Comparison of ENCODE assay signal across 15 cellular contexts in genomic region chr1:205743977-205744376, GRCh38. TPM values are rescaled to one million over a fixed set of nuclear protein-coding genes. Genes with fewer than 3 reads are reported as not detected.
DNase-seq lines count a peak whose midpoint lies in the region; ATAC-seq and TF ChIP-seq lines count a peak whose summit lies in the region.
"Had no signal": no experiment of that assay in that cellular context is flagged by ENCODE, and none has a peak within 500 bp of the region (broad histone marks: within the 10 kb centered on the region; RNA-seq: fewer than 3 reads in every experiment).

No MANE protein-coding gene starts in this region.

- peaks cover 1% of the 10 kb centered on the region for H3K79me1 ChIP-seq in trophoblast cell (ENCODE audit: low read length)

- TF ChIP-seq POLR2A in breast epithelium (IDR thresholded peaks at IDR 0.05): no peak

- H3K4me2 ChIP-seq in OCI-LY1 (ENCODE audit: low read length) (peak overlapping the region; percentile 41), trophoblast cell (ENCODE audit: low read length) (no peak overlapping the region)

- DNase-seq in cardiac muscle cell (ENCODE audit: low read depth in 1 of 2, low spot score in 1 of 2): no peak
- no peak for DNase-seq in Right ventricle myocardium inferior (ENCODE audit: missing footprints)
- DNase-seq in breast epithelium (ENCODE audit: low spot score in 2 of 2): no peak
- DNase-seq in trophoblast cell: no peak
- DNase-seq in HPDE6-E6E7 (ENCODE audit: extremely low spot score): no peak
- no peak for DNase-seq in NCI-H2171 (lab: John Stamatoyannopoulos, UW)
- DNase-seq: foreskin melanocyte, mesenchymal stem cell, NCI-H1436 treated with DMSO at 0.1 percent for 48 hours, NCI-H524 treated with DMSO at 0.1 percent for 48 hours, pancreas, Peyer's patch, stomach had no signal

- peak overlapping the region; percentile 3 for H3K4ac ChIP-seq in trophoblast cell (ENCODE audit: low read depth, low read length)

- WGBS in trophoblast cell (ENCODE audit: extremely low coverage, insufficient coverage, insufficient read length): no CpG with 5 or more reads among the region's 4 CpGs

- peaks cover 4% of the 10 kb centered on the region for H4K20me1 ChIP-seq in OCI-LY1 (ENCODE audit: insufficient read depth, low read length)

- TF ChIP-seq CTCF in cardiac muscle cell (IDR thresholded peaks at IDR 0.05; ENCODE audit: low read depth, low read length) (no peak), OCI-LY1 (IDR thresholded peaks at IDR 0.05; ENCODE audit: low read length) (no peak), breast epithelium (IDR thresholded peaks at IDR 0.05) (no peak)

- no peak for ATAC-seq in Right ventricle myocardium inferior
- no peak for ATAC-seq in HG03378 (IDR thresholded peaks at IDR 0.05; ENCODE audit: unreplicated experiment)
- ATAC-seq: pancreas had no signal

- no peak overlapping the region for H3K23ac ChIP-seq in trophoblast cell (ENCODE audit: low read length)

- intact Hi-C loops in Right ventricle myocardium inferior (cut with DNase I): no loop called here
- intact Hi-C loops in breast epithelium (cut with DNase I; ENCODE audit: low total_unique reads): no loop called here

- H3K18ac ChIP-seq in trophoblast cell (ENCODE audit: low read length): no peak overlapping the region

- no peak overlapping the region for H3K9ac ChIP-seq in OCI-LY1 (ENCODE audit: low read length)
- H3K9ac ChIP-seq in trophoblast cell (ENCODE audit: low read length): no peak overlapping the region

- no peaks in the 10 kb centered on the region for H3K9me3 ChIP-seq in cardiac muscle cell (ENCODE audit: low read depth)
- H3K9me3 ChIP-seq in OCI-LY1 (ENCODE audit: low read length): no peaks in the 10 kb centered on the region
- no peaks in the 10 kb centered on the region for H3K9me3 ChIP-seq in breast epithelium
- no peaks in the 10 kb centered on the region for H3K9me3 ChIP-seq in trophoblast cell (ENCODE audit: insufficient read depth, low read depth, low read length)
- H3K9me3 ChIP-seq: pancreas, Peyer's patch, stomach had no signal

- no peak overlapping the region for H2BK12ac ChIP-seq in trophoblast cell (ENCODE audit: low read length)

- H3K36me3 ChIP-seq in cardiac muscle cell: no peaks in the 10 kb centered on the region
- peaks cover 65% of the 10 kb centered on the region for H3K36me3 ChIP-seq in OCI-LY1 (ENCODE audit: insufficient read depth, low read length)
- H3K36me3 ChIP-seq in breast epithelium: no peaks in the 10 kb centered on the region
- peaks cover 6 to 11% of the 10 kb centered on the region in 2 experiments for H3K36me3 ChIP-seq in trophoblast cell (ENCODE audit: control insufficient read depth in 1 of 2, insufficient read depth in 2 of 2, low read length in 2 of 2)
- H3K36me3 ChIP-seq: pancreas, Peyer's patch had no signal

- no peaks in the 10 kb centered on the region for H3F3A ChIP-seq in OCI-LY1 (ENCODE audit: insufficient read depth, low read length)

- H3K27me3 ChIP-seq in cardiac muscle cell: no peaks in the 10 kb centered on the region
- no peaks in the 10 kb centered on the region for H3K27me3 ChIP-seq in OCI-LY1 (ENCODE audit: insufficient read depth, low read length)
- H3K27me3 ChIP-seq in breast epithelium: no peaks in the 10 kb centered on the region
- H3K27me3 ChIP-seq in trophoblast cell (ENCODE audit: insufficient read depth, low read length): no peaks in the 10 kb centered on the region
- H3K27me3 ChIP-seq: pancreas, Peyer's patch, stomach had no signal

- H4K12ac ChIP-seq in trophoblast cell (ENCODE audit: low read depth, low read length): no peak overlapping the region

- H3K4me3 ChIP-seq in cardiac muscle cell (no peak overlapping the region), OCI-LY1 (ENCODE audit: low read depth, low read length, poor library complexity, severe bottlenecking) (no peak overlapping the region), breast epithelium (no peak overlapping the region), trophoblast cell (ENCODE audit: low read depth, low read length) (no peak overlapping the region)
- H3K4me3 ChIP-seq: pancreas, Peyer's patch, stomach had no signal

- H2BK5ac ChIP-seq in trophoblast cell (ENCODE audit: low read depth, low read length, poor library complexity): no peak overlapping the region

- no peak overlapping the region for H2AFZ ChIP-seq in OCI-LY1 (ENCODE audit: low read length)
- no peak overlapping the region for H2AFZ ChIP-seq in trophoblast cell (ENCODE audit: insufficient read depth, low read length, poor library complexity)

- no peak overlapping the region for H4K8ac ChIP-seq in trophoblast cell (ENCODE audit: low read depth, low read length)

- H3K4me1 ChIP-seq in cardiac muscle cell (ENCODE audit: low read depth) (peaks cover 22% of the 10 kb centered on the region), OCI-LY1 (ENCODE audit: insufficient read depth, low read length, severe bottlenecking) (peaks cover 65% of the 10 kb centered on the region), breast epithelium (peaks cover 0 to 11% of the 10 kb centered on the region in 2 donors), trophoblast cell (ENCODE audit: control insufficient read depth in 1 of 2, insufficient read depth in 2 of 2, low read length in 2 of 2) (peaks cover 0 to 5% of the 10 kb centered on the region in 2 experiments)

- peak overlapping the region; percentile 4 for H3K27ac ChIP-seq in cardiac muscle cell
- H3K27ac ChIP-seq in OCI-LY1 (ENCODE audit: low read depth, low read length, poor library complexity, severe bottlenecking): peak overlapping the region; percentile 9
- H3K27ac ChIP-seq in breast epithelium: peak overlapping the region; percentile 6 to 52
- H3K27ac ChIP-seq in trophoblast cell (ENCODE audit: low read depth, low read length): no peak overlapping the region
- H3K27ac ChIP-seq: Peyer's patch, stomach had no signal

- H4K91ac ChIP-seq in trophoblast cell (ENCODE audit: low read depth, low read length): no peak overlapping the region

- H2BK120ac ChIP-seq in trophoblast cell (ENCODE audit: insufficient read depth, low read length, poor library complexity): no peak overlapping the region

- no peaks in the 10 kb centered on the region for H3K9me2 ChIP-seq in OCI-LY1 (ENCODE audit: low read depth, low read length)

- H3K14ac ChIP-seq in trophoblast cell (ENCODE audit: low read length): no peak overlapping the region

- H2AK5ac ChIP-seq in trophoblast cell (ENCODE audit: low read length): no peak overlapping the region

- H3K79me2 ChIP-seq in OCI-LY1 (ENCODE audit: insufficient read depth, low read length): peaks cover 95% of the 10 kb centered on the region
- H3K79me2 ChIP-seq in trophoblast cell (ENCODE audit: control insufficient read depth, insufficient read depth, low read length, poor library complexity): peaks cover 18% of the 10 kb centered on the region

RNA-seq across cellular contexts. Expression of gene NUCKS1, which starts 6.0 kb away (rescaled TPM):
- total RNA-seq in cardiac muscle cell (100 and 175 TPM in 2 replicates), Right ventricle myocardium inferior (185 TPM), breast epithelium (100 to 1,000 TPM in 1 of 3 donors, 10 to 100 TPM in 2; 80.6 to 188 (median 86.9) TPM)
- 47.0 and 80.9 TPM in 2 replicates for polyA plus RNA-seq in cardiac muscle cell
- polyA plus RNA-seq in trophoblast cell (2013): 151 and 162 TPM in 2 replicates

RNA-seq across cellular contexts. Expression of gene RAB29, which starts 31.3 kb away (rescaled TPM):
- total RNA-seq in cardiac muscle cell (3.3 and 7.2 TPM in 2 replicates), Right ventricle myocardium inferior (16.6 TPM), breast epithelium (10 to 100 TPM; 22.4 to 30.3 (median 23.9) TPM)
- polyA plus RNA-seq in cardiac muscle cell: 6.5 and 15.2 TPM in 2 replicates
- polyA plus RNA-seq in trophoblast cell (2013): 1.4 and 1.6 TPM in 2 replicates
